1 cellular context compared by ENCODE assay signal in the genomic region with DNA sequence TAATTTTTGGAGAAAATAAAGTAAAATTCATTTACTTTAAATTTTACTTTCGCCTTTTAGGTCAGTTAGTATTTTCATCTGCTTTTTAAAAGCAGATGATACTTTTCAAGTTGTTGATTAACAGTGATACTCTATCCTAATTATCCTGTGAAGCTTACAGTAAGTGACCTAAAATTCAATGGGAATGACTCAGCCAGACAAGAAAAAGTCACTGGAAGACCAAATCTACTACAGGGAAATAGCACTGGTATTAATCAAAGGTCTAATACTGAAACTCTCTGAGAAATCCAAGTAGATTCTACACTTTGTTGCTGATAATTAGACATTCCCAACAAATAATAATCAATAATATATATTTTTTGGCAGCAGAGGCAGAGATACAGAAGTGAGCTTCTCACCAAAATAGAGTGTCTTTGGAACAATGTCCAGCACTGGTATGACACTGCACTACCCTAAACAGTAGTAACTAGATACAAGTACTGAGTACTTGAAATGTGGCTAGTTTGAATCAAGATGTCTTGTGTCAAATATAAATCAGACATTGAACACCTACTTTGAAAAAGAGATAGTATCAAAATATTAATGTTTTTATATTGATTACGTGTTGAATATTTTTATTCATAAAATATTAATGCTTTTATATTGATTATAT.
A peak's percentile ranks its signal among the peaks of the same experiment; 100 is the strongest.
TF ChIP-seq lines count a peak whose summit lies in the region.

No MANE protein-coding gene starts in this region.

TF ChIP-seq in IMR-90, 13 proteins besides CTCF, POLR2A, EP300 and RAD21:
- TF ChIP-seq, protein P1, sequence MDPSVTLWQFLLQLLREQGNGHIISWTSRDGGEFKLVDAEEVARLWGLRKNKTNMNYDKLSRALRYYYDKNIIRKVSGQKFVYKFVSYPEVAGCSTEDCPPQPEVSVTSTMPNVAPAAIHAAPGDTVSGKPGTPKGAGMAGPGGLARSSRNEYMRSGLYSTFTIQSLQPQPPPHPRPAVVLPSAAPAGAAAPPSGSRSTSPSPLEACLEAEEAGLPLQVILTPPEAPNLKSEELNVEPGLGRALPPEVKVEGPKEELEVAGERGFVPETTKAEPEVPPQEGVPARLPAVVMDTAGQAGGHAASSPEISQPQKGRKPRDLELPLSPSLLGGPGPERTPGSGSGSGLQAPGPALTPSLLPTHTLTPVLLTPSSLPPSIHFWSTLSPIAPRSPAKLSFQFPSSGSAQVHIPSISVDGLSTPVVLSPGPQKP (IDR thresholded peaks at IDR 0.05; ENCODE audit: borderline replicate concordance, low read depth, low read length), result no peak
- TF ChIP-seq RCOR1 (IDR thresholded peaks at IDR 0.05; ENCODE audit: insufficient replicate concordance, low read length) (no peak), MXI1 (IDR thresholded peaks at IDR 0.05; ENCODE audit: borderline replicate concordance, low read depth, low read length) (no peak), CEBPB (IDR thresholded peaks at IDR 0.05; ENCODE audit: low read depth, low read length) (no peak), FOS (IDR thresholded peaks at IDR 0.05; ENCODE audit: low read depth, low read length) (peak; percentile 39; the same call in 1 of the 2 replicates), SMC3 (IDR thresholded peaks at IDR 0.05; ENCODE audit: low read depth, low read length) (no peak)
